Comparison of ENCODE assay signal across 8 cellular contexts in the genomic region with DNA sequence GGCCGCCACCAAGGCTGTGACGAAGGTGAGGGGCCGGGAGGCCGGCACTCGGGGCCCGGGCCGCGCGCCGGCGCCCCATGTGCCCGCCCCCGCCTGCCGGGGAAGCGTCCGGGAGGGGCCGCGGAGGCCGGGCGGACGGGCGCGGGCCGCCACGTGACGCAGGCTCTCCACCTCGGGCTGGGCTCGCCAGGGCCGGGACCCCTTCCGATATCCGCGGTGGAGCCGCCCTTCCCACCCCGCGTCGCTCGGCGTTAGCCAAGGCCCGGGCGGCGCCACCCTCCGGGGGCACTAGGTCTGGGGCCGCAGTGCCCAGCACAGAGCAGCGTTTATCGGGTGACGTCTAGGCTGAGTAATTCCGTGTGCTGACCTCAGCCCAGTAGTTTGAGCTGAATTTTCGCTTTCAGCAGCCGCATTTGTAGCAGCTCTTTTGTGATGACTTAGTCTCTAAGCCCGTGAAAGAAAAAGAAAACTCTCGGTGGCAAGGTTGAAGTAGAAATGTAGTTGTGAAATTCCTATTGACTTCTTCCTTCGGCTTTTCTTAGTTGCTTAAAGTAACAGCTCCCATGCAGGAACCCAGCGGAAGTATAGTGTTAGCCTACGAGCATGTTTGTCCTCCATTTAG. TPM values are rescaled to one million over a fixed set of nuclear protein-coding genes. Genes with fewer than 3 reads are reported as not detected.
DNase-seq lines count a peak whose midpoint lies in the region; FAIRE-seq and TF ChIP-seq lines count a peak whose summit lies in the region.

No MANE protein-coding gene starts in this region.

- H3K4ac ChIP-seq in H9 (ENCODE audit: low read depth, low read length), result no peak overlapping the region

- intact Hi-C loops in head of caudate nucleus (cut with DNase I), result loop anchor here (5.0 kb wide), 1 partner anchor 913 kb away; a partner anchor contains a TSS
- intact Hi-C loops in posterior vena cava (cut with DNase I), result loop anchor here (5.0 to 10.0 kb wide), 4 partner anchors 100 to 1042 kb away; a partner anchor contains a TSS

- peak overlapping the region; percentile 66 to 96 (median 87); a peak in 6 of 7 replicates for H3K27ac Mint-ChIP-seq in H9

- H3K4me1 Mint-ChIP-seq in H9, result peaks cover 34 to 36% of the 10 kb centered on the region in 2 experiments

- H3K9ac ChIP-seq in H9 (ENCODE audit: extremely low read depth, insufficient read length, low read length), result peak overlapping the region; percentile 94

- no peak overlapping the region for H3K18ac ChIP-seq in H9 (ENCODE audit: insufficient read length, low read depth, low read length)

- H2AK5ac ChIP-seq in H9 (ENCODE audit: insufficient read length, low read length), result no peak overlapping the region

- no peaks in the 10 kb centered on the region for H3K9me3 Mint-ChIP-seq in H9

- H2BK12ac ChIP-seq in H9 (ENCODE audit: insufficient read length, low read depth, low read length), result no peak overlapping the region

- no peak for FAIRE-seq in urothelium cell line (lab: Jason Lieb, UNC)

- H3K4me1 ChIP-seq in H9 (ENCODE audit: insufficient read depth, low read length), result no peaks in the 10 kb centered on the region

- no peak overlapping the region for H4K91ac ChIP-seq in H9 (ENCODE audit: insufficient read length, low read depth, low read length)

- H2BK120ac ChIP-seq in H9 (ENCODE audit: low read depth, low read length, poor library complexity, severe bottlenecking), result no peak overlapping the region

- no peak; the same call in 2 of the 3 replicates for TF ChIP-seq CTCF in H9 (conservative IDR thresholded peaks at IDR 0.05)

- H2AFZ ChIP-seq in H9 (ENCODE audit: low read length), result no peak overlapping the region

- H3K27me3 Mint-ChIP-seq in H9 (ENCODE audit: low read depth), result no peaks in the 10 kb centered on the region

- DNase-seq in ELF-1 (ENCODE audit: low read depth, low spot score) (peak; percentile 69), H9 (peak; percentile 50), NCI-H460 (ENCODE audit: extremely low read depth, low read depth) (peak; percentile 27), head of caudate nucleus (peak in 41 of 42 donors; percentile 2 to 86 (median 71)), posterior vena cava (ENCODE audit: low spot score) (peak; percentile 93), urothelium cell line (ENCODE audit: low spot score) (peak; percentile 56), HUDEP-2 (lab: John Stamatoyannopoulos, UW; ENCODE audit: unreplicated experiment in 76 of 76) (no peak)
- peak; percentile 53 for DNase-seq in activated gamma-delta T cell treated with anti-CD3 and anti-CD28 coated beads, Interleukin-2, amount 50 U/mL, for 16 hours (ENCODE audit: low read depth)

- no peaks in the 10 kb centered on the region for H3K27me3 ChIP-seq in H9 (ENCODE audit: insufficient read depth, low read length)

- H3K56ac ChIP-seq in H9 (ENCODE audit: insufficient read length, low read depth, low read length), result no peak overlapping the region

- peak overlapping the region; percentile 96 for H3K4me2 ChIP-seq in H9 (ENCODE audit: insufficient read depth, insufficient read length, low read length)

- peaks cover 2% of the 10 kb centered on the region for H3K79me1 ChIP-seq in H9 (ENCODE audit: insufficient read depth, low read depth, low read length, poor library complexity, severe bottlenecking)

- no peaks in the 10 kb centered on the region for H3K9me3 ChIP-seq in H9 (ENCODE audit: control insufficient read depth, low read depth, low read length)

- no peak overlapping the region for H3K27ac ChIP-seq in H9 (ENCODE audit: insufficient read length, low read depth, low read length)

- peaks cover 4% of the 10 kb centered on the region for H4K20me1 ChIP-seq in H9 (ENCODE audit: control insufficient read depth, insufficient read depth, insufficient read length)

- H2BK5ac ChIP-seq in H9 (ENCODE audit: insufficient read length, low read length), result no peak overlapping the region

- no peaks in the 10 kb centered on the region for H3K23me2 ChIP-seq in H9 (ENCODE audit: insufficient read length, low read depth, low read length, poor library complexity, severe bottlenecking)

- H3T11ph ChIP-seq in H9 (ENCODE audit: low read length), result no peak overlapping the region

- H3K36me3 Mint-ChIP-seq in H9 (ENCODE audit: insufficient read depth in 1 of 3, low read depth in 3 of 3), result peaks cover 30 to 48% (median 44%) of the 10 kb centered on the region in 3 experiments; a peak in 6 of 7 replicates

- H3K23ac ChIP-seq in H9 (ENCODE audit: insufficient read length, low read depth, low read length), result no peak overlapping the region

- no peak overlapping the region for H2BK20ac ChIP-seq in H9 (ENCODE audit: low read depth, low read length, poor library complexity, severe bottlenecking)

- H4K5ac ChIP-seq in H9 (ENCODE audit: insufficient read length, low read depth, low read length), result no peak overlapping the region

- whole genome bisulfite sequencing in H9 (ENCODE audit: extremely low coverage, insufficient read length, low lambda C conversion rate), result no CpG with 5 or more reads among the region's 54 CpGs

- peaks cover 31% of the 10 kb centered on the region for H3K79me2 ChIP-seq in H9 (ENCODE audit: insufficient read depth, low read length)

- no peak overlapping the region for H4K8ac ChIP-seq in H9 (replicated peaks; ENCODE audit: insufficient read length, low read depth, low read length)

- peak overlapping the region; percentile 90 to 97 for H3K4me3 Mint-ChIP-seq in H9

- H2BK15ac ChIP-seq in H9 (ENCODE audit: low read depth, low read length), result no peak overlapping the region

- H3K14ac ChIP-seq in H9 (ENCODE audit: insufficient read depth, low read length), result peak overlapping the region; percentile 16; the same call in 1 of the 2 replicates

RNA-seq across cellular contexts. Expression of a gene that starts 0.9 kb away (rescaled TPM):
- total RNA-seq in H9 (2021), result 167 and 173 TPM in 2 replicates
- 118 and 123 TPM in 2 replicates for total RNA-seq in NCI-H460 (2014; rRNA removed; shearing (Covaris generic))
- polyA plus RNA-seq in NCI-H460 (2014; cell fraction: nucleus; rRNA removed), result 45.1 and 57.3 TPM in 2 replicates
- total RNA-seq in posterior vena cava, result 100 to 1,000 TPM; 124 to 160 TPM

Comparison
In these comparisons a context has a peak if more than half of its experiments do, and no peak if none do; other contexts are left out.
1. DNase-seq: peak in ELF-1 (single experiment), H9 (single experiment), NCI-H460 (single experiment), activated gamma-delta T cell treated with anti-CD3 and anti-CD28 coated beads, Interleukin-2, amount 50 U/mL, for 16 hours (single experiment), head of caudate nucleus (41 of 42), posterior vena cava (single experiment) and urothelium cell line (single experiment); none in HUDEP-2 (0 of 76).